ENCODE assay signal across 8 cellular contexts in the genomic region with DNA sequence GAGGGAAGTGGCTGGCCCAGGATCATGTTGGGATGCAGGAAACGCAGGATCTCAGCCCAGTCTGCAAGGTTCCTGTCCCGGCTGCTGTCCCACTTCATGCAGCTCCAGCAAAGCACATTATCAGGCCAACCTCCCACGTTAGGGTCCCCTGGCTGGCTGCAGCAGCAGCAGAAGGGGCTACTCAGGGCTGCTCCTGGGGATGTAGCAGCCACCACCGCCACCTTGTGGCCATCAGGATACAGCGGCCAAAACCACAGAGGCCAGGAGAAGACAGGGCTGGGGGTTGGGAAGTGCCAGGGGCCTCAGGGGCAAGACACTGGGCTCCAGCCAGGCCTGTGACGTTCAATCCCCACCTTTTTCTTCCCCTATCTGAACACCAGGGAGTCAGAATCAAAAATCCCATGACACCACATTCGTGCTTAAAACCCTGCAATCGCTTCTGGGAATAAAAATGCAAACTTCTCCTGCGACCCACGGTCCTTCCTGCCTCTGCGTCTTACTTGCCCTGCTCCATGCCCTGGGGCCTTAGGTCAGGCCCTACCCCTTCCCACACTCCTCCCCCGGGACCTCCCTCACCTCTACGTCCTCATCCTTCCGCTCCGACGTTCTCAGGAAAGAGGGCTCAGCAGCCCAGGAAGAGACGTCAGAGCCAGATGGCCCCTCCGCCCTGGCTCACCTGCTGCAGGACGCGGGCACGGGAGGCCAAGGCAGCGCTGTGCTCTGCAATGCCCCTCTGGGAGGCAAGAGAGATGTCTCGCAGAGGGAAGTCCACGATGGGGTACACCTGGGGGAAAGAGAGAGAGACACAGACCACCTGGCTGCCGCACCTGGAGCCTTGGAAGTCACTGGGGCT. TPM values are rescaled to one million over a fixed set of nuclear protein-coding genes. Genes with fewer than 3 reads are reported as not detected.
DNase-seq lines count a peak whose midpoint lies in the region; ATAC-seq and TF ChIP-seq lines count a peak whose summit lies in the region.

No MANE protein-coding gene starts in this region.

- H3K36me3 ChIP-seq in spleen = no peaks in the 10 kb centered on the region

- in situ Hi-C loops in T47D (cut with HindIII; ENCODE audit: low pct_unique_long_range_greater_than_20kb, low sequenced_read_pairs) = no loop called here

- 28 to 45% (median 38%) methylated on average over 25 of the region's 25 CpGs for WGBS in spleen, 5 donors

- DNase-seq in NCI-H524 (lab: John Stamatoyannopoulos, UW) (peak; percentile 49 to 69), NCI-H524 treated with DMSO at 0.1 percent for 48 hours (lab: John Stamatoyannopoulos, UW) (no peak), HuH-7 (ENCODE audit: low spot score) (peak; percentile 97), T47D (ENCODE audit: low read depth in 1 of 2, low spot score in 1 of 2) (peak; percentile 62 to 67), inferior parietal cortex (ENCODE audit: extremely low spot score) (peak; percentile 70), spleen (no peak)

- TF ChIP-seq CTCF in spleen (IDR thresholded peaks at IDR 0.05 in 8 of 11, conservative IDR thresholded peaks at IDR 0.05 in 3 of 11) = peak; percentile 27 to 85 (median 72)

- H3K4me1 ChIP-seq in spleen = peaks cover 0 to 15% (median 10%) of the 10 kb centered on the region in 6 donors

- peak; percentile 93 for ATAC-seq in GM21723 (IDR thresholded peaks at IDR 0.05; ENCODE audit: unreplicated experiment)
- ATAC-seq in SK-N-SH treated with all-trans-retinoic acid at 6 μM for 48 hours = peak; percentile 97

- peaks cover 0 to 12% (median 0%) of the 10 kb centered on the region in 7 donors for H3K27me3 ChIP-seq in spleen (replicated peaks in 1 of 7)

- no peak overlapping the region for H3K27ac ChIP-seq in spleen

- H3K4me3 ChIP-seq in spleen = peak overlapping the region in 1 of 8 donors; percentile 31

- no peak for TF ChIP-seq POLR2A in spleen (IDR thresholded peaks at IDR 0.05)

- intact Hi-C loops in spleen (cut with DNase I; ENCODE audit: low total_unique reads) = loop anchor here (5.0 kb wide), 1 partner anchor 181 kb away; no protein-coding TSS in a partner anchor

- peaks cover 0 to 13% (median 8%) of the 10 kb centered on the region in 8 donors for H3K9me3 ChIP-seq in spleen

TF ChIP-seq in SK-N-SH treated with all-trans-retinoic acid at 6 μM for 48 hours, 23 proteins besides CTCF, POLR2A, EP300 and RAD21:
- no peak for TF ChIP-seq ZNF565 (CRISPR knock-in tag; conservative IDR thresholded peaks at IDR 0.05; ENCODE audit: low read depth)
- TF ChIP-seq, protein P1, sequence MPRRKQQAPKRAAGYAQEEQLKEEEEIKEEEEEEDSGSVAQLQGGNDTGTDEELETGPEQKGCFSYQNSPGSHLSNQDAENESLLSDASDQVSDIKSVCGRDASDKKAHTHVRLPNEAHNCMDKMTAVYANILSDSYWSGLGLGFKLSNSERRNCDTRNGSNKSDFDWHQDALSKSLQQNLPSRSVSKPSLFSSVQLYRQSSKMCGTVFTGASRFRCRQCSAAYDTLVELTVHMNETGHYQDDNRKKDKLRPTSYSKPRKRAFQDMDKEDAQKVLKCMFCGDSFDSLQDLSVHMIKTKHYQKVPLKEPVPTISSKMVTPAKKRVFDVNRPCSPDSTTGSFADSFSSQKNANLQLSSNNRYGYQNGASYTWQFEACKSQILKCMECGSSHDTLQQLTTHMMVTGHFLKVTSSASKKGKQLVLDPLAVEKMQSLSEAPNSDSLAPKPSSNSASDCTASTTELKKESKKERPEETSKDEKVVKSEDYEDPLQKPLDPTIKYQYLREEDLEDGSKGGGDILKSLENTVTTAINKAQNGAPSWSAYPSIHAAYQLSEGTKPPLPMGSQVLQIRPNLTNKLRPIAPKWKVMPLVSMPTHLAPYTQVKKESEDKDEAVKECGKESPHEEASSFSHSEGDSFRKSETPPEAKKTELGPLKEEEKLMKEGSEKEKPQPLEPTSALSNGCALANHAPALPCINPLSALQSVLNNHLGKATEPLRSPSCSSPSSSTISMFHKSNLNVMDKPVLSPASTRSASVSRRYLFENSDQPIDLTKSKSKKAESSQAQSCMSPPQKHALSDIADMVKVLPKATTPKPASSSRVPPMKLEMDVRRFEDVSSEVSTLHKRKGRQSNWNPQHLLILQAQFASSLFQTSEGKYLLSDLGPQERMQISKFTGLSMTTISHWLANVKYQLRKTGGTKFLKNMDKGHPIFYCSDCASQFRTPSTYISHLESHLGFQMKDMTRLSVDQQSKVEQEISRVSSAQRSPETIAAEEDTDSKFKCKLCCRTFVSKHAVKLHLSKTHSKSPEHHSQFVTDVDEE (CRISPR knock-in tag; IDR thresholded peaks at IDR 0.05) = no peak
- TF ChIP-seq, protein P2, sequence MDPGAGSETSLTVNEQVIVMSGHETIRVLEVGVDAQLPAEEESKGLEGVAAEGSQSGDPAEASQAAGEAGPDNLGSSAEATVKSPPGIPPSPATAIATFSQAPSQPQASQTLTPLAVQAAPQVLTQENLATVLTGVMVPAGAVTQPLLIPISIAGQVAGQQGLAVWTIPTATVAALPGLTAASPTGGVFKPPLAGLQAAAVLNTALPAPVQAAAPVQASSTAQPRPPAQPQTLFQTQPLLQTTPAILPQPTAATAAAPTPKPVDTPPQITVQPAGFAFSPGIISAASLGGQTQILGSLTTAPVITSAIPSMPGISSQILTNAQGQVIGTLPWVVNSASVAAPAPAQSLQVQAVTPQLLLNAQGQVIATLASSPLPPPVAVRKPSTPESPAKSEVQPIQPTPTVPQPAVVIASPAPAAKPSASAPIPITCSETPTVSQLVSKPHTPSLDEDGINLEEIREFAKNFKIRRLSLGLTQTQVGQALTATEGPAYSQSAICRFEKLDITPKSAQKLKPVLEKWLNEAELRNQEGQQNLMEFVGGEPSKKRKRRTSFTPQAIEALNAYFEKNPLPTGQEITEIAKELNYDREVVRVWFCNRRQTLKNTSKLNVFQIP (CRISPR knock-in tag; IDR thresholded peaks at IDR 0.05; ENCODE audit: borderline replicate concordance, low read depth) = no peak
- TF ChIP-seq ZFP30 (CRISPR knock-in tag; IDR thresholded peaks at IDR 0.05) = no peak
- no peak for TF ChIP-seq ARNTL (CRISPR knock-in tag; IDR thresholded peaks at IDR 0.05; ENCODE audit: borderline replicate concordance, low read depth)
- TF ChIP-seq ESRRG (CRISPR knock-in tag; IDR thresholded peaks at IDR 0.05) = no peak
- TF ChIP-seq SNAI2 (CRISPR knock-in tag; IDR thresholded peaks at IDR 0.05) = no peak
- no peak for TF ChIP-seq ISL1 (CRISPR knock-in tag; IDR thresholded peaks at IDR 0.05)
- no peak for TF ChIP-seq ZC3H10 (CRISPR knock-in tag; IDR thresholded peaks at IDR 0.05)
- TF ChIP-seq, protein P3, sequence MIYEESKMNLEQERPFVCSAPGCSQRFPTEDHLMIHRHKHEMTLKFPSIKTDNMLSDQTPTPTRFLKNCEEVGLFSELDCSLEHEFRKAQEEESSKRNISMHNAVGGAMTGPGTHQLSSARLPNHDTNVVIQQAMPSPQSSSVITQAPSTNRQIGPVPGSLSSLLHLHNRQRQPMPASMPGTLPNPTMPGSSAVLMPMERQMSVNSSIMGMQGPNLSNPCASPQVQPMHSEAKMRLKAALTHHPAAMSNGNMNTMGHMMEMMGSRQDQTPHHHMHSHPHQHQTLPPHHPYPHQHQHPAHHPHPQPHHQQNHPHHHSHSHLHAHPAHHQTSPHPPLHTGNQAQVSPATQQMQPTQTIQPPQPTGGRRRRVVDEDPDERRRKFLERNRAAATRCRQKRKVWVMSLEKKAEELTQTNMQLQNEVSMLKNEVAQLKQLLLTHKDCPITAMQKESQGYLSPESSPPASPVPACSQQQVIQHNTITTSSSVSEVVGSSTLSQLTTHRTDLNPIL (CRISPR knock-in tag; IDR thresholded peaks at IDR 0.05; ENCODE audit: low read depth) = no peak
- no peak for TF ChIP-seq RARB (CRISPR knock-in tag; IDR thresholded peaks at IDR 0.05)
- no peak for TF ChIP-seq BACH2 (CRISPR knock-in tag; IDR thresholded peaks at IDR 0.05; ENCODE audit: borderline replicate concordance)
- TF ChIP-seq, protein P4, sequence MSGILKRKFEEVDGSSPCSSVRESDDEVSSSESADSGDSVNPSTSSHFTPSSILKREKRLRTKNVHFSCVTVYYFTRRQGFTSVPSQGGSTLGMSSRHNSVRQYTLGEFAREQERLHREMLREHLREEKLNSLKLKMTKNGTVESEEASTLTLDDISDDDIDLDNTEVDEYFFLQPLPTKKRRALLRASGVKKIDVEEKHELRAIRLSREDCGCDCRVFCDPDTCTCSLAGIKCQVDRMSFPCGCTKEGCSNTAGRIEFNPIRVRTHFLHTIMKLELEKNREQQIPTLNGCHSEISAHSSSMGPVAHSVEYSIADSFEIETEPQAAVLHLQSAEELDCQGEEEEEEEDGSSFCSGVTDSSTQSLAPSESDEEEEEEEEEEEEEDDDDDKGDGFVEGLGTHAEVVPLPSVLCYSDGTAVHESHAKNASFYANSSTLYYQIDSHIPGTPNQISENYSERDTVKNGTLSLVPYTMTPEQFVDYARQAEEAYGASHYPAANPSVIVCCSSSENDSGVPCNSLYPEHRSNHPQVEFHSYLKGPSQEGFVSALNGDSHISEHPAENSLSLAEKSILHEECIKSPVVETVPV (CRISPR knock-in tag; IDR thresholded peaks at IDR 0.05) = no peak
- TF ChIP-seq TCF4 (CRISPR knock-in tag; IDR thresholded peaks at IDR 0.05; ENCODE audit: borderline replicate concordance) = no peak

RNA-seq across cellular contexts. Expression of a gene that starts 21.5 kb away (rescaled TPM):
- total RNA-seq in spleen = 1 to 10 TPM in 6 of 7 donors, under 1 TPM in 1; 0.94 to 4.5 (median 1.3) TPM
- 1 to 10 TPM; 1.1 to 4.3 (median 2.0) TPM for polyA plus RNA-seq in spleen

Comparison
In these comparisons a context has a peak if more than half of its experiments do, and no peak if none do; other contexts are left out.
1. DNase-seq: peak in NCI-H524 (2 of 2), HuH-7 (single experiment), T47D (2 of 2) and inferior parietal cortex (single experiment); none in NCI-H524 treated with DMSO at 0.1 percent for 48 hours (single experiment) and spleen (single experiment).